In the genomic region with DNA sequence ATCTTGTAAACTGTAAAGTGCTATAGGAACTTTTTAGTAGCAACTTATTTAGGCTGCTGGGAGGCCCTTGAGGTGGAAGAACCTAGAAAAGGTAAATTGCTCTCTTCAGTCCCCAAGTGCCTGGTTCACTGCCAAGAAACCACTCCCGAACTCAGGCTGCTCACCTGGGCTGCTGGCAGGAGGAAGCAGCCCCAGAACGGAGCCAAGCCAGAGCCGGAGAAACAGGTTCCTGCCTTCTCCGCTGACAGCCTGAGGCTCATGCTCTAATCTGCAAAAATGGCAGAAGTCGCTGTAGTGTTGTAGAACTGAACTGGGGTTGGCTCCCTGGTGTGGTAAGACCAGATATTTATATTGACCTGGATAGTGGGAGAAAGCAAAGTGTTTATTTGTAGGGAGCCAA, we compare ENCODE assay signal across 13 cellular contexts.
DNase-seq lines count a peak whose midpoint lies in the region; ATAC-seq and TF ChIP-seq lines count a peak whose summit lies in the region.
"Had no signal": no experiment of that assay in that cellular context is flagged by ENCODE, and none has a peak within 500 bp of the region (broad histone marks: within the 10 kb centered on the region; RNA-seq: fewer than 3 reads in every experiment).

No MANE protein-coding gene starts in this region.

- H3K36me3 ChIP-seq in Caco-2 (ENCODE audit: control insufficient read depth, insufficient read depth, low read length) (no peaks in the 10 kb centered on the region), lower lobe of right lung (no peaks in the 10 kb centered on the region)
- H3K36me3 ChIP-seq: uterus had no signal

- no peak overlapping the region for H3K4me3 ChIP-seq in Caco-2 (ENCODE audit: low read depth, low read length)
- no peak overlapping the region for H3K4me3 ChIP-seq in lower lobe of right lung
- H3K4me3 ChIP-seq: uterus had no signal

- H3K4me1 ChIP-seq in Caco-2 (no peaks in the 10 kb centered on the region), lower lobe of right lung (peaks cover 7% of the 10 kb centered on the region)
- H3K4me1 ChIP-seq: uterus had no signal

- H3K9me3 Mint-ChIP-seq in Caco-2 (ENCODE audit: unreplicated experiment) (no peaks in the 10 kb centered on the region), WTC11 (no peaks in the 10 kb centered on the region), immature natural killer cell (no peaks in the 10 kb centered on the region)
- H3K9me3 Mint-ChIP-seq: activated naive CD8-positive, alpha-beta T cell treated with anti-CD3 and anti-CD28 coated beads, Interleukin-2, amount 10 ng/mL, durations not matched to agents 7 days and 5 days had no signal

- no peaks in the 10 kb centered on the region for H3K27me3 Mint-ChIP-seq in Caco-2 (ENCODE audit: insufficient read depth, unreplicated experiment)
- H3K27me3 Mint-ChIP-seq in WTC11 (ENCODE audit: low read depth): no peaks in the 10 kb centered on the region
- H3K27me3 Mint-ChIP-seq in immature natural killer cell (ENCODE audit: low read depth in 3 of 3): peaks cover 0 to 3% (median 2%) of the 10 kb centered on the region in 3 donors
- H3K27me3 Mint-ChIP-seq: activated naive CD8-positive, alpha-beta T cell treated with anti-CD3 and anti-CD28 coated beads, Interleukin-2, amount 10 ng/mL, durations not matched to agents 7 days and 5 days had no signal

- DNase-seq in Caco-2 (peak; percentile 54 to 61), NCI-H128 (lab: John Stamatoyannopoulos, UW; ENCODE audit: unreplicated experiment) (peak; percentile 1), WTC11 (ENCODE audit: low spot score) (no peak), lower lobe of right lung (peak; percentile 88), T-helper 1 cell (no peak), immature natural killer cell (no peak), epidermal melanocyte (ENCODE audit: insufficient read length, low spot score) (no peak)
- DNase-seq: activated naive CD8-positive, alpha-beta T cell treated with anti-CD3 and anti-CD28 coated beads, Interleukin-2, amount 10 ng/mL, durations not matched to agents 7 days and 5 days; Karpas-422; NCI-H526 treated with DMSO at 0.1 percent for 48 hours; stimulated activated CD4-positive, alpha-beta T cell treated with anti-CD3 and anti-CD28 coated beads, Interleukin-12 subunit alpha, Interleukin-12 subunit beta, amount 100 ng/mL, for 4 hours; uterus had no signal

- ATAC-seq in WTC11 (peak; percentile 57; the same call in 1 of the 2 replicates), lower lobe of right lung (peak; percentile 92 to 94), GM19455 (IDR thresholded peaks at IDR 0.05; ENCODE audit: unreplicated experiment) (no peak)

- intact Hi-C loops in Caco-2 (cut with micrococcal nuclease; ENCODE audit: unreplicated experiment): no loop called here
- intact Hi-C loops in lower lobe of right lung (cut with DNase I): no loop called here

- CTCF ChIA-PET in Caco-2 (lab: Charles Lee) (no interaction called here), WTC11 (lab: Charles Lee) (no interaction called here)

- no peak overlapping the region for H3K27ac ChIP-seq in lower lobe of right lung
- H3K27ac ChIP-seq: uterus had no signal

- H3K4me1 Mint-ChIP-seq in Caco-2 (ENCODE audit: low read depth, unreplicated experiment): peaks cover 7% of the 10 kb centered on the region
- peaks cover 6% of the 10 kb centered on the region for H3K4me1 Mint-ChIP-seq in WTC11
- H3K4me1 Mint-ChIP-seq in immature natural killer cell: no peaks in the 10 kb centered on the region
- H3K4me1 Mint-ChIP-seq: activated naive CD8-positive, alpha-beta T cell treated with anti-CD3 and anti-CD28 coated beads, Interleukin-2, amount 10 ng/mL, durations not matched to agents 7 days and 5 days had no signal

- TF ChIP-seq CTCF in Caco-2 (IDR thresholded peaks at IDR 0.05; ENCODE audit: insufficient read depth in 1 of 2, low read depth in 1 of 2, low read length in 1 of 2, severe bottlenecking in 1 of 2, unreplicated experiment in 1 of 2): no peak
- no peak for TF ChIP-seq CTCF in WTC11 (IDR thresholded peaks at IDR 0.05)
- TF ChIP-seq CTCF in lower lobe of right lung (IDR thresholded peaks at IDR 0.05): no peak

- no peaks in the 10 kb centered on the region for H3K27me3 ChIP-seq in Caco-2 (replicated peaks; ENCODE audit: control insufficient read depth, insufficient read depth, low read length)
- H3K27me3 ChIP-seq in lower lobe of right lung (ENCODE audit: low read depth): no peaks in the 10 kb centered on the region
- H3K27me3 ChIP-seq: uterus had no signal

- POLR2A ChIA-PET in Caco-2 (lab: Charles Lee): no interaction called here
- POLR2A ChIA-PET in WTC11 (lab: Charles Lee): no interaction called here

- H3K27ac Mint-ChIP-seq in Caco-2 (ENCODE audit: unreplicated experiment) (no peak overlapping the region), WTC11 (peak overlapping the region; percentile 87; the same call in 1 of the 2 replicates), immature natural killer cell (no peak overlapping the region)
- H3K27ac Mint-ChIP-seq: activated naive CD8-positive, alpha-beta T cell treated with anti-CD3 and anti-CD28 coated beads, Interleukin-2, amount 10 ng/mL, durations not matched to agents 7 days and 5 days had no signal

- BruUV-seq in Caco-2 (replicated peaks; lab: Mats Ljungman, UMichigan): no TSS peak

- no peaks in the 10 kb centered on the region for H3K9me3 ChIP-seq in Caco-2
- no peaks in the 10 kb centered on the region for H3K9me3 ChIP-seq in lower lobe of right lung
- H3K9me3 ChIP-seq: uterus had no signal

- H3K4me3 Mint-ChIP-seq in Caco-2 (ENCODE audit: unreplicated experiment): no peak overlapping the region
- H3K4me3 Mint-ChIP-seq in WTC11: no peak overlapping the region
- no peak overlapping the region for H3K4me3 Mint-ChIP-seq in immature natural killer cell
- H3K4me3 Mint-ChIP-seq: activated naive CD8-positive, alpha-beta T cell treated with anti-CD3 and anti-CD28 coated beads, Interleukin-2, amount 10 ng/mL, durations not matched to agents 7 days and 5 days had no signal

- no peaks in the 10 kb centered on the region for H3K36me3 Mint-ChIP-seq in Caco-2 (ENCODE audit: insufficient read depth, unreplicated experiment)
- H3K36me3 Mint-ChIP-seq in WTC11: no peaks in the 10 kb centered on the region
- no peaks in the 10 kb centered on the region for H3K36me3 Mint-ChIP-seq in immature natural killer cell
- H3K36me3 Mint-ChIP-seq: activated naive CD8-positive, alpha-beta T cell treated with anti-CD3 and anti-CD28 coated beads, Interleukin-2, amount 10 ng/mL, durations not matched to agents 7 days and 5 days had no signal

TF ChIP-seq in WTC11, 78 proteins besides CTCF, POLR2A, EP300 and RAD21:
- TF ChIP-seq NR3C1 (CRISPR knock-in tag; conservative IDR thresholded peaks at IDR 0.05; ENCODE audit: low read depth): no peak
- TF ChIP-seq ZNF263 (CRISPR knock-in tag; IDR thresholded peaks at IDR 0.05; ENCODE audit: low read depth): no peak
- TF ChIP-seq, protein P1, sequence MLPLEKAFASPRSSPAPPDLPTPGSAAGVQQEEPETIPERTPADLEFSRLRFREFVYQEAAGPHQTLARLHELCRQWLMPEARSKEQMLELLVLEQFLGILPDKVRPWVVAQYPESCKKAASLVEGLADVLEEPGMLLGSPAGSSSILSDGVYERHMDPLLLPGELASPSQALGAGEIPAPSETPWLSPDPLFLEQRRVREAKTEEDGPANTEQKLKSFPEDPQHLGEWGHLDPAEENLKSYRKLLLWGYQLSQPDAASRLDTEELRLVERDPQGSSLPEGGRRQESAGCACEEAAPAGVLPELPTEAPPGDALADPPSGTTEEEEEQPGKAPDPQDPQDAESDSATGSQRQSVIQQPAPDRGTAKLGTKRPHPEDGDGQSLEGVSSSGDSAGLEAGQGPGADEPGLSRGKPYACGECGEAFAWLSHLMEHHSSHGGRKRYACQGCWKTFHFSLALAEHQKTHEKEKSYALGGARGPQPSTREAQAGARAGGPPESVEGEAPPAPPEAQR (CRISPR knock-in tag; IDR thresholded peaks at IDR 0.05): no peak
- TF ChIP-seq, protein P2, sequence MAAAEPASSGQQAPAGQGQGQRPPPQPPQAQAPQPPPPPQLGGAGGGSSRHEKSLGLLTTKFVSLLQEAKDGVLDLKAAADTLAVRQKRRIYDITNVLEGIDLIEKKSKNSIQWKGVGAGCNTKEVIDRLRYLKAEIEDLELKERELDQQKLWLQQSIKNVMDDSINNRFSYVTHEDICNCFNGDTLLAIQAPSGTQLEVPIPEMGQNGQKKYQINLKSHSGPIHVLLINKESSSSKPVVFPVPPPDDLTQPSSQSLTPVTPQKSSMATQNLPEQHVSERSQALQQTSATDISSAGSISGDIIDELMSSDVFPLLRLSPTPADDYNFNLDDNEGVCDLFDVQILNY (CRISPR knock-in tag; IDR thresholded peaks at IDR 0.05): no peak
- no peak for TF ChIP-seq KAT7 (CRISPR knock-in tag; IDR thresholded peaks at IDR 0.05; ENCODE audit: borderline replicate concordance)
- TF ChIP-seq TEAD4 (CRISPR knock-in tag; IDR thresholded peaks at IDR 0.05): no peak
- no peak for TF ChIP-seq TCF7 (CRISPR knock-in tag; IDR thresholded peaks at IDR 0.05; ENCODE audit: low read depth)
- no peak for TF ChIP-seq ERG (CRISPR knock-in tag; IDR thresholded peaks at IDR 0.05)

Comparison
In these comparisons a context has a peak if more than half of its experiments do, and no peak if none do; other contexts are left out.
1. DNase-seq: peak in Caco-2 (2 of 2), NCI-H128 (single experiment) and lower lobe of right lung (single experiment); none in WTC11 (single experiment), T-helper 1 cell (0 of 5), immature natural killer cell (0 of 3) and epidermal melanocyte (single experiment).